30 cellular contexts compared by ENCODE assay signal in the genomic region with DNA sequence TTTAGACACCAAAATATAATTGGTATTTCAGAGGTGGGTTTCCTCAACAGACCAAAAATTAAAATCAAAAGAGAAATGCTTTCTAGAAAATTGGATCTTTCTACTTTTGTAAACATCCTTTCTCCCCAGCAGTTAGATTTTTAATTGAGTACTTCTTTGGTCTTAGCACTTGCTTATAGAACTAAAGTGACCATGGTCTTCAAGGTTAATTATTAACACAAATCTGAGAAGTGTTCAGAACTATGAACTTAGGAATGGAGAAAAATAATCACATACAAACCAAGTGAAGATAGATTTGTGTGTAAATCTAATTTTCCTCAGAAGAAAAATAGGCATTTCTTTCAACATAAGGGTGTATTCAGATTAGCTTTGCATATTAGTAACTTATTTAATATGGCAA.
"Had no signal": no experiment of that assay in that cellular context is flagged by ENCODE, and none has a peak within 500 bp of the region (broad histone marks: within the 10 kb centered on the region; RNA-seq: fewer than 3 reads in every experiment).

No MANE protein-coding gene starts in this region.

- H3K9me3 ChIP-seq: ascending aorta, esophagus squamous epithelium, gastroesophageal sphincter, heart right ventricle had no signal

- H3K27me3 ChIP-seq: ascending aorta, esophagus squamous epithelium, gastroesophageal sphincter, heart right ventricle had no signal

- H3K27me3 Mint-ChIP-seq: activated CD4-positive, alpha-beta memory T cell treated with anti-CD3 and anti-CD28 coated beads, Interleukin-2, amount 10 ng/mL, durations not matched to agents 7 days and 5 days; activated CD4-positive, alpha-beta T cell treated with anti-CD3 and anti-CD28 coated beads, Interleukin-2, amount 10 ng/mL, durations not matched to agents 7 days and 5 days; activated naive CD4-positive, alpha-beta T cell treated with anti-CD3 and anti-CD28 coated beads, Interleukin-2, amount 10 ng/mL, durations not matched to agents 7 days and 5 days; activated naive CD8-positive, alpha-beta T cell treated with anti-CD3 and anti-CD28 coated beads, Interleukin-2, amount 10 ng/mL, durations not matched to agents 7 days and 5 days; activated T-cell treated with anti-CD3 and anti-CD28 coated beads, Interleukin-2, amount 50 U/mL, for 24 hours; brain had no signal

- H3K4me3 Mint-ChIP-seq: activated CD4-positive, alpha-beta memory T cell treated with anti-CD3 and anti-CD28 coated beads, Interleukin-2, amount 10 ng/mL, durations not matched to agents 7 days and 5 days; activated CD4-positive, alpha-beta T cell treated with anti-CD3 and anti-CD28 coated beads, Interleukin-2, amount 10 ng/mL, durations not matched to agents 7 days and 5 days; activated naive CD4-positive, alpha-beta T cell treated with anti-CD3 and anti-CD28 coated beads, Interleukin-2, amount 10 ng/mL, durations not matched to agents 7 days and 5 days; activated naive CD8-positive, alpha-beta T cell treated with anti-CD3 and anti-CD28 coated beads, Interleukin-2, amount 10 ng/mL, durations not matched to agents 7 days and 5 days; activated T-cell treated with anti-CD3 and anti-CD28 coated beads, Interleukin-2, amount 50 U/mL, for 24 hours; activated T-cell treated with anti-CD3 and anti-CD28 coated beads, Interleukin-2, amount 50 U/mL, for 72 hours; brain; WTC11 had no signal

- H3K27ac ChIP-seq: ascending aorta, epithelial cell of prostate, esophagus squamous epithelium, gastroesophageal sphincter, heart right ventricle, VCaP had no signal

- FAIRE-seq: bronchial epithelial cell, colon, endometrium, endothelial cell of umbilical vein had no signal

- H3K36me3 ChIP-seq: ascending aorta, esophagus squamous epithelium had no signal

- H3K9me3 Mint-ChIP-seq: activated naive CD4-positive, alpha-beta T cell treated with anti-CD3 and anti-CD28 coated beads, Interleukin-2, amount 10 ng/mL, durations not matched to agents 7 days and 5 days had no signal

- H3K4me3 ChIP-seq: ascending aorta, esophagus squamous epithelium, gastroesophageal sphincter, heart right ventricle had no signal

- H3K27ac Mint-ChIP-seq: activated CD4-positive, alpha-beta memory T cell treated with anti-CD3 and anti-CD28 coated beads, Interleukin-2, amount 10 ng/mL, durations not matched to agents 7 days and 5 days; activated naive CD4-positive, alpha-beta T cell treated with anti-CD3 and anti-CD28 coated beads, Interleukin-2, amount 10 ng/mL, durations not matched to agents 7 days and 5 days; activated naive CD8-positive, alpha-beta T cell treated with anti-CD3 and anti-CD28 coated beads, Interleukin-2, amount 10 ng/mL, durations not matched to agents 7 days and 5 days; brain; WTC11 had no signal

- DNase-seq: activated CD4-positive, alpha-beta memory T cell treated with anti-CD3 and anti-CD28 coated beads, Interleukin-2, amount 10 ng/mL, durations not matched to agents 7 days and 5 days; activated CD4-positive, alpha-beta T cell treated with anti-CD3 and anti-CD28 coated beads for 1 hour; activated CD4-positive, alpha-beta T cell treated with anti-CD3 and anti-CD28 coated beads for 4 hours; activated CD4-positive, alpha-beta T cell treated with anti-CD3 and anti-CD28 coated beads, Interleukin-2, amount 10 ng/mL, durations not matched to agents 7 days and 5 days; activated CD4-positive, alpha-beta T cell treated with anti-CD3 and anti-CD28 coated beads, Interleukin-2, amount 50 U/mL, for 4 hours; activated CD8-positive, alpha-beta memory T cell treated with anti-CD3 and anti-CD28 coated beads, Interleukin-2, amount 50 U/mL, for 48 hours; activated gamma-delta T cell; activated naive CD4-positive, alpha-beta T cell; activated naive CD4-positive, alpha-beta T cell treated with anti-CD3 and anti-CD28 coated beads, Interleukin-2, amount 10 ng/mL, durations not matched to agents 7 days and 5 days; activated naive CD8-positive, alpha-beta T cell treated with anti-CD3 and anti-CD28 coated beads, Interleukin-2, amount 10 ng/mL, durations not matched to agents 7 days and 5 days; activated T-cell treated with anti-CD3 and anti-CD28 coated beads for 4 hours; activated T-cell treated with anti-CD3 and anti-CD28 coated beads, Interleukin-2, amount 50 U/mL, for 24 hours; activated T-cell treated with anti-CD3 and anti-CD28 coated beads, Interleukin-2, amount 50 U/mL, for 72 hours; cortex of kidney; effector CD8-positive, alpha-beta T cell; esophagus squamous epithelium; foreskin melanocyte; heart right ventricle; T-helper 2 cell had no signal

- ATAC-seq: activated naive CD4-positive, alpha-beta T cell treated with anti-CD3 and anti-CD28 coated beads, Interleukin-2, amount 50 U/mL, for 72 hours; activated T-cell treated with anti-CD3 and anti-CD28 coated beads, Interleukin-2, amount 50 U/mL, for 72 hours; gastroesophageal sphincter; WTC11 had no signal
